Comparison of ENCODE assay signal across 1 cellular context in the genomic region with DNA sequence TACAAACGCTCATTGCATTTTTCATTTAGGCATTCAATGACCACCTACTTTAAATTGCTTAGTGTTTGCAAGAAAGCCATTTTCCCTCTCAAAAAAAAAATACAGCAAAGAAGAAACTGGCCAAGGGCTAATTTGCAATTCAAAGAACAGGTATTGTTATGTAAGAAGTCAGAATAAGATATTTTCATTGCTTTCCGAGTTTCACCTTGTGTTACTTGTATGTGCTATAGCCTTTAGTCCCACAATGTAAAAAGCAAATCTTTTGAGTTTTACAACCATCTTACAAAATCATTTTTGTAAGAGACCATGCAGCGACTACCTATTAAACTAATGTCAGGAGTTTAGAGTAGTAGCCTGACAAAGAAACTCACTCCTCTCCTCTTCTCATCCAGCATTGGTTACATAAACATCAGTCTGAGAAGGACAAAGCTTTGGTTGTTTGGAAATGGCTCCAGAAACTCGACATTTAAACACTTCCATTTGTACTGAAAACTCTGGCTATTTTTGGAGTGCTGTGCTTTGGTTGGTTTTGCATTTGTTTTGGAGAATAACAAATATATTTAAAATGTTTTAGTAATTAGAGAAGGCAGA.
TF ChIP-seq lines count a peak whose summit lies in the region.

No MANE protein-coding gene starts in this region.

TF ChIP-seq in WTC11, 78 proteins besides CTCF, POLR2A, EP300 and RAD21 (continued from another document):
- TF ChIP-seq, protein P1, sequence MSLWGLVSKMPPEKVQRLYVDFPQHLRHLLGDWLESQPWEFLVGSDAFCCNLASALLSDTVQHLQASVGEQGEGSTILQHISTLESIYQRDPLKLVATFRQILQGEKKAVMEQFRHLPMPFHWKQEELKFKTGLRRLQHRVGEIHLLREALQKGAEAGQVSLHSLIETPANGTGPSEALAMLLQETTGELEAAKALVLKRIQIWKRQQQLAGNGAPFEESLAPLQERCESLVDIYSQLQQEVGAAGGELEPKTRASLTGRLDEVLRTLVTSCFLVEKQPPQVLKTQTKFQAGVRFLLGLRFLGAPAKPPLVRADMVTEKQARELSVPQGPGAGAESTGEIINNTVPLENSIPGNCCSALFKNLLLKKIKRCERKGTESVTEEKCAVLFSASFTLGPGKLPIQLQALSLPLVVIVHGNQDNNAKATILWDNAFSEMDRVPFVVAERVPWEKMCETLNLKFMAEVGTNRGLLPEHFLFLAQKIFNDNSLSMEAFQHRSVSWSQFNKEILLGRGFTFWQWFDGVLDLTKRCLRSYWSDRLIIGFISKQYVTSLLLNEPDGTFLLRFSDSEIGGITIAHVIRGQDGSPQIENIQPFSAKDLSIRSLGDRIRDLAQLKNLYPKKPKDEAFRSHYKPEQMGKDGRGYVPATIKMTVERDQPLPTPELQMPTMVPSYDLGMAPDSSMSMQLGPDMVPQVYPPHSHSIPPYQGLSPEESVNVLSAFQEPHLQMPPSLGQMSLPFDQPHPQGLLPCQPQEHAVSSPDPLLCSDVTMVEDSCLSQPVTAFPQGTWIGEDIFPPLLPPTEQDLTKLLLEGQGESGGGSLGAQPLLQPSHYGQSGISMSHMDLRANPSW (CRISPR knock-in tag; conservative IDR thresholded peaks at IDR 0.05; ENCODE audit: low read depth): no peak
- no peak for TF ChIP-seq FOXK1 (CRISPR knock-in tag; IDR thresholded peaks at IDR 0.05)
- no peak for TF ChIP-seq CBFB (CRISPR knock-in tag; IDR thresholded peaks at IDR 0.05; ENCODE audit: low read depth)
- TF ChIP-seq ZNF138 (CRISPR knock-in tag; conservative IDR thresholded peaks at IDR 0.05): no peak
- TF ChIP-seq KAT7 (CRISPR knock-in tag; IDR thresholded peaks at IDR 0.05; ENCODE audit: borderline replicate concordance): no peak
- TF ChIP-seq, protein P2, sequence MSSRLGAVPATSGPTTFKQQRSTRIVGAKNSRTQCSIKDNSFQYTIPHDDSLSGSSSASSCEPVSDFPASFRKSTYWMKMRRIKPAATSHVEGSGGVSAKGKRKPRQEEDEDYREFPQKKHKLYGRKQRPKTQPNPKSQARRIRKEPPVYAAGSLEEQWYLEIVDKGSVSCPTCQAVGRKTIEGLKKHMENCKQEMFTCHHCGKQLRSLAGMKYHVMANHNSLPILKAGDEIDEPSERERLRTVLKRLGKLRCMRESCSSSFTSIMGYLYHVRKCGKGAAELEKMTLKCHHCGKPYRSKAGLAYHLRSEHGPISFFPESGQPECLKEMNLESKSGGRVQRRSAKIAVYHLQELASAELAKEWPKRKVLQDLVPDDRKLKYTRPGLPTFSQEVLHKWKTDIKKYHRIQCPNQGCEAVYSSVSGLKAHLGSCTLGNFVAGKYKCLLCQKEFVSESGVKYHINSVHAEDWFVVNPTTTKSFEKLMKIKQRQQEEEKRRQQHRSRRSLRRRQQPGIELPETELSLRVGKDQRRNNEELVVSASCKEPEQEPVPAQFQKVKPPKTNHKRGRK (CRISPR knock-in tag; IDR thresholded peaks at IDR 0.05; ENCODE audit: borderline replicate concordance): no peak
- TF ChIP-seq, protein P3, sequence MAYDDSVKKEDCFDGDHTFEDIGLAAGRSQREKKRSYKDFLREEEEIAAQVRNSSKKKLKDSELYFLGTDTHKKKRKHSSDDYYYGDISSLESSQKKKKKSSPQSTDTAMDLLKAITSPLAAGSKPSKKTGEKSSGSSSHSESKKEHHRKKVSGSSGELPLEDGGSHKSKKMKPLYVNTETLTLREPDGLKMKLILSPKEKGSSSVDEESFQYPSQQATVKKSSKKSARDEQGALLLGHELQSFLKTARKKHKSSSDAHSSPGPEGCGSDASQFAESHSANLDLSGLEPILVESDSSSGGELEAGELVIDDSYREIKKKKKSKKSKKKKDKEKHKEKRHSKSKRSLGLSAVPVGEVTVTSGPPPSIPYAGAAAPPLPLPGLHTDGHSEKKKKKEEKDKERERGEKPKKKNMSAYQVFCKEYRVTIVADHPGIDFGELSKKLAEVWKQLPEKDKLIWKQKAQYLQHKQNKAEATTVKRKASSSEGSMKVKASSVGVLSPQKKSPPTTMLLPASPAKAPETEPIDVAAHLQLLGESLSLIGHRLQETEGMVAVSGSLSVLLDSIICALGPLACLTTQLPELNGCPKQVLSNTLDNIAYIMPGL (CRISPR knock-in tag; IDR thresholded peaks at IDR 0.05): no peak
- TF ChIP-seq SOX15 (CRISPR knock-in tag; IDR thresholded peaks at IDR 0.05): no peak
- no peak for TF ChIP-seq SMAD4 (CRISPR knock-in tag; IDR thresholded peaks at IDR 0.05)
- TF ChIP-seq ZNF219 (CRISPR knock-in tag; IDR thresholded peaks at IDR 0.05; ENCODE audit: borderline replicate concordance): no peak
- no peak for TF ChIP-seq HMGA2 (CRISPR knock-in tag; IDR thresholded peaks at IDR 0.05)
- TF ChIP-seq, protein P4, sequence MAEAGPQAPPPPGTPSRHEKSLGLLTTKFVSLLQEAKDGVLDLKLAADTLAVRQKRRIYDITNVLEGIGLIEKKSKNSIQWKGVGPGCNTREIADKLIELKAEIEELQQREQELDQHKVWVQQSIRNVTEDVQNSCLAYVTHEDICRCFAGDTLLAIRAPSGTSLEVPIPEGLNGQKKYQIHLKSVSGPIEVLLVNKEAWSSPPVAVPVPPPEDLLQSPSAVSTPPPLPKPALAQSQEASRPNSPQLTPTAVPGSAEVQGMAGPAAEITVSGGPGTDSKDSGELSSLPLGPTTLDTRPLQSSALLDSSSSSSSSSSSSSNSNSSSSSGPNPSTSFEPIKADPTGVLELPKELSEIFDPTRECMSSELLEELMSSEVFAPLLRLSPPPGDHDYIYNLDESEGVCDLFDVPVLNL (CRISPR knock-in tag; IDR thresholded peaks at IDR 0.05; ENCODE audit: borderline replicate concordance, low read depth): no peak
- TF ChIP-seq, protein P5, sequence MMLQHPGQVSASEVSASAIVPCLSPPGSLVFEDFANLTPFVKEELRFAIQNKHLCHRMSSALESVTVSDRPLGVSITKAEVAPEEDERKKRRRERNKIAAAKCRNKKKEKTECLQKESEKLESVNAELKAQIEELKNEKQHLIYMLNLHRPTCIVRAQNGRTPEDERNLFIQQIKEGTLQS (CRISPR knock-in tag; conservative IDR thresholded peaks at IDR 0.05): no peak
- TF ChIP-seq, protein P6, sequence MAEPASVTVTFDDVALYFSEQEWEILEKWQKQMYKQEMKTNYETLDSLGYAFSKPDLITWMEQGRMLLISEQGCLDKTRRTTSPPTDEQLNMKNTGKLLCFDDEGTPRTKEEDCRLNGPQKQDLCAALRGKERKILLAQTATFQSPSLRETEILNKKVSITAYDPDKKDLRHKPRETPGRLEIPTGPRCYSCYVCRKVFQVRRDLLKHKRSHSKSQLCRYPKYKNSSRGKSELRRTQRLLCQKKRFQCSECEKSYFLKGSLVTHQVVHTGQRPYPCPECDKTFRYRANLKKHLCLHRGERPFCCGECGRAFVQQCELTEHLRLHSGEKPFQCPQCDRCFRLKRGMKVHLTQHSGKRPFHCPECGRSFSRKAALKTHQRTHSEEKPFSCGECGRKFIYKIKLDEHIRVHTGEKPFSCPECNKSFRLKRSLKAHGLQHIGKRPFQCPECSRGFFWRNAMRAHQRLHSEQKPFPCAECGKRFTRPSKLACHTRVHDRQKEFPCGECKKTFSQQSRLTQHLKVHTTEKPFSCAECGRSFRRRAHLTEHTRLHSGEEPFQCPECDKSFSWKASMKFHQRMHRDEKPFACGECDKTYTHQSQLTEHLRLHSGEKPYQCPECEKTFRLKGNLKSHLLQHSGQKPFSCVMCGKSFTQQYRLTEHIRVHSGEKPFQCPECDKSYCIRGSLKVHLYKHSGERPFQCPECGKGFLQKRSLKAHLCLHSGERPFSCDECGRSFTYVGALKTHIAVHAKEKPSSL (CRISPR knock-in tag; conservative IDR thresholded peaks at IDR 0.05): no peak
- TF ChIP-seq, protein P7, sequence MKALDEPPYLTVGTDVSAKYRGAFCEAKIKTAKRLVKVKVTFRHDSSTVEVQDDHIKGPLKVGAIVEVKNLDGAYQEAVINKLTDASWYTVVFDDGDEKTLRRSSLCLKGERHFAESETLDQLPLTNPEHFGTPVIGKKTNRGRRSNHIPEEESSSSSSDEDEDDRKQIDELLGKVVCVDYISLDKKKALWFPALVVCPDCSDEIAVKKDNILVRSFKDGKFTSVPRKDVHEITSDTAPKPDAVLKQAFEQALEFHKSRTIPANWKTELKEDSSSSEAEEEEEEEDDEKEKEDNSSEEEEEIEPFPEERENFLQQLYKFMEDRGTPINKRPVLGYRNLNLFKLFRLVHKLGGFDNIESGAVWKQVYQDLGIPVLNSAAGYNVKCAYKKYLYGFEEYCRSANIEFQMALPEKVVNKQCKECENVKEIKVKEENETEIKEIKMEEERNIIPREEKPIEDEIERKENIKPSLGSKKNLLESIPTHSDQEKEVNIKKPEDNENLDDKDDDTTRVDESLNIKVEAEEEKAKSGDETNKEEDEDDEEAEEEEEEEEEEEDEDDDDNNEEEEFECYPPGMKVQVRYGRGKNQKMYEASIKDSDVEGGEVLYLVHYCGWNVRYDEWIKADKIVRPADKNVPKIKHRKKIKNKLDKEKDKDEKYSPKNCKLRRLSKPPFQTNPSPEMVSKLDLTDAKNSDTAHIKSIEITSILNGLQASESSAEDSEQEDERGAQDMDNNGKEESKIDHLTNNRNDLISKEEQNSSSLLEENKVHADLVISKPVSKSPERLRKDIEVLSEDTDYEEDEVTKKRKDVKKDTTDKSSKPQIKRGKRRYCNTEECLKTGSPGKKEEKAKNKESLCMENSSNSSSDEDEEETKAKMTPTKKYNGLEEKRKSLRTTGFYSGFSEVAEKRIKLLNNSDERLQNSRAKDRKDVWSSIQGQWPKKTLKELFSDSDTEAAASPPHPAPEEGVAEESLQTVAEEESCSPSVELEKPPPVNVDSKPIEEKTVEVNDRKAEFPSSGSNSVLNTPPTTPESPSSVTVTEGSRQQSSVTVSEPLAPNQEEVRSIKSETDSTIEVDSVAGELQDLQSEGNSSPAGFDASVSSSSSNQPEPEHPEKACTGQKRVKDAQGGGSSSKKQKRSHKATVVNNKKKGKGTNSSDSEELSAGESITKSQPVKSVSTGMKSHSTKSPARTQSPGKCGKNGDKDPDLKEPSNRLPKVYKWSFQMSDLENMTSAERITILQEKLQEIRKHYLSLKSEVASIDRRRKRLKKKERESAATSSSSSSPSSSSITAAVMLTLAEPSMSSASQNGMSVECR (CRISPR knock-in tag; IDR thresholded peaks at IDR 0.05; ENCODE audit: borderline replicate concordance): no peak
